In genomic region chr6:159106627-159107241, GRCh38 we compare ENCODE assay signal across 8 cellular contexts.
DNase-seq lines count a peak whose midpoint lies in the region; ATAC-seq and TF ChIP-seq lines count a peak whose summit lies in the region.

No MANE protein-coding gene starts in this region.

- intact Hi-C loops in transverse colon (cut with DNase I; ENCODE audit: low total_unique reads) = no loop called here

- peak; percentile 67 for DNase-seq in BE2C
- DNase-seq in activated T-cell treated with anti-CD3 and anti-CD28 coated beads for 48 hours (ENCODE audit: low read depth) = peak; percentile 84
- peak; percentile 56 for DNase-seq in fibroblast of villous mesenchyme (ENCODE audit: low read depth)
- DNase-seq in osteoblast (ENCODE audit: insufficient read length, low spot score, missing footprints) = peak; percentile 85
- peak; percentile 83 for DNase-seq in transverse colon

- peak overlapping the region; percentile 65 for H3K9ac ChIP-seq in OCI-LY3 (ENCODE audit: low read length)

- no peak for TF ChIP-seq CTCF in BE2C (IDR thresholded peaks at IDR 0.05; ENCODE audit: low read depth, low read length)
- TF ChIP-seq CTCF in OCI-LY3 (IDR thresholded peaks at IDR 0.05; ENCODE audit: low read depth, low read length) = no peak
- no peak for TF ChIP-seq CTCF in fibroblast of villous mesenchyme (IDR thresholded peaks at IDR 0.05; ENCODE audit: insufficient read depth, low read depth, low read length)
- TF ChIP-seq CTCF in osteoblast (IDR thresholded peaks at IDR 0.05; ENCODE audit: extremely low read depth, low read depth, low read length) = no peak
- TF ChIP-seq CTCF in transverse colon (IDR thresholded peaks at IDR 0.05) = no peak

- H2AFZ ChIP-seq in OCI-LY3 (ENCODE audit: low read depth, low read length) (no peak overlapping the region; the same call in 1 of the 2 replicates), osteoblast (ENCODE audit: low read length) (peak overlapping the region; percentile 66)

- H3K27ac ChIP-seq in OCI-LY3 (ENCODE audit: low read length) = peak overlapping the region; percentile 93
- H3K27ac ChIP-seq in osteoblast (ENCODE audit: low read depth, low read length) = no peak overlapping the region
- H3K27ac ChIP-seq in transverse colon = peak overlapping the region; percentile 41 to 54 (median 50)

- ATAC-seq in GM19035 (IDR thresholded peaks at IDR 0.05; ENCODE audit: unreplicated experiment) = peak; percentile 85
- peak; percentile 87 for ATAC-seq in HG03280 (IDR thresholded peaks at IDR 0.05; ENCODE audit: unreplicated experiment)

- H3K4me1 ChIP-seq in BE2C = peaks cover 13% of the 10 kb centered on the region; the same call in 1 of the 2 replicates
- H3K4me1 ChIP-seq in OCI-LY3 (ENCODE audit: low read length) = peaks cover 80% of the 10 kb centered on the region
- H3K4me1 ChIP-seq in osteoblast (ENCODE audit: insufficient read depth, low read length) = no peaks in the 10 kb centered on the region
- H3K4me1 ChIP-seq in transverse colon = peaks cover 0 to 5% (median 0%) of the 10 kb centered on the region in 4 donors

- peak; percentile 37 for TF ChIP-seq POLR2A in transverse colon (IDR thresholded peaks at IDR 0.05)

- in situ Hi-C loops in transverse colon (cut with MboI; ENCODE audit: low pct_ligation_motif_present in 1 of 4, low pct_unique_long_range_greater_than_20kb in 1 of 4, low sequenced_read_pairs in 3 of 4) = loop anchor here in 3 of 4 donors (10.0 to 25.0 kb wide), 5 partner anchors 62 to 419 kb away; partner anchors contain the start of genes RSPH3 (in 2 of the 3) and TAGAP (in 1 of the 3)

- H3K27me3 ChIP-seq in BE2C (no peaks in the 10 kb centered on the region), OCI-LY3 (ENCODE audit: low read depth, low read length) (no peaks in the 10 kb centered on the region), osteoblast (ENCODE audit: insufficient read depth, low read length) (peaks cover 8% of the 10 kb centered on the region), transverse colon (no peaks in the 10 kb centered on the region)

- H3K4me2 ChIP-seq in OCI-LY3 (ENCODE audit: low read length) = peak overlapping the region; percentile 93
- H3K4me2 ChIP-seq in osteoblast (ENCODE audit: insufficient read depth, low read length) = peak overlapping the region; percentile 41

- H4K20me1 ChIP-seq in OCI-LY3 (ENCODE audit: insufficient read depth, low read length) (no peaks in the 10 kb centered on the region), osteoblast (ENCODE audit: insufficient read depth, low read length) (no peaks in the 10 kb centered on the region)

- TF ChIP-seq EP300 in transverse colon (IDR thresholded peaks at IDR 0.05; ENCODE audit: low read depth) = no peak

- H3K4me3 ChIP-seq in BE2C (ENCODE audit: low read depth, low read length) (no peak overlapping the region), OCI-LY3 (ENCODE audit: low read length) (peak overlapping the region; percentile 70), fibroblast of villous mesenchyme (ENCODE audit: low read depth, low read length) (no peak overlapping the region), osteoblast (ENCODE audit: insufficient read depth, low read length) (no peak overlapping the region), transverse colon (no peak overlapping the region)

- H3K36me3 ChIP-seq in BE2C (no peaks in the 10 kb centered on the region), OCI-LY3 (replicated peaks; ENCODE audit: low read depth, low read length) (no peaks in the 10 kb centered on the region), osteoblast (ENCODE audit: insufficient read depth, low read length) (no peaks in the 10 kb centered on the region), transverse colon (no peaks in the 10 kb centered on the region)

- H3K79me2 ChIP-seq in OCI-LY3 (ENCODE audit: low read length) (no peaks in the 10 kb centered on the region), osteoblast (ENCODE audit: insufficient read depth, low read length) (no peaks in the 10 kb centered on the region)

- 34 to 39% methylated on average over 5 to 7 of the region's 7 CpGs for WGBS in transverse colon (ENCODE audit: low coverage in 1 of 2), 2 donors

- H3K9me3 ChIP-seq in BE2C (no peaks in the 10 kb centered on the region), OCI-LY3 (ENCODE audit: insufficient read depth, low read length) (no peaks in the 10 kb centered on the region; the same call in 1 of the 2 replicates), osteoblast (ENCODE audit: low read depth, low read length) (no peaks in the 10 kb centered on the region), transverse colon (no peaks in the 10 kb centered on the region)
